ENCODE assay signal across 15 cellular contexts in genomic region chr9:81410201-81410600, GRCh38.
DNase-seq lines count a peak whose midpoint lies in the region; FAIRE-seq and TF ChIP-seq lines count a peak whose summit lies in the region.
"Had no signal": no experiment of that assay in that cellular context is flagged by ENCODE, and none has a peak within 500 bp of the region (broad histone marks: within the 10 kb centered on the region; RNA-seq: fewer than 3 reads in every experiment).

No MANE protein-coding gene starts in this region.

- peak; percentile 14 for TF ChIP-seq CTCF in epithelial cell of esophagus (IDR thresholded peaks at IDR 0.05; ENCODE audit: insufficient read depth, low read depth, low read length, missing control alignments)

- TF ChIP-seq POLR2A in GM12892 (IDR thresholded peaks at IDR 0.05; ENCODE audit: low read depth, low read length), result no peak

- FAIRE-seq in GM12892 (lab: Jason Lieb, UNC), result no peak

- no peak overlapping the region for H3K4me3 ChIP-seq in epithelial cell of esophagus (ENCODE audit: low read length)
- H3K4me3 ChIP-seq: dorsolateral prefrontal cortex, spleen had no signal

- H3K27ac ChIP-seq in substantia nigra (ENCODE audit: low read depth, low read length, poor library complexity, severe bottlenecking), result no peak overlapping the region
- H3K27ac ChIP-seq: dorsolateral prefrontal cortex, spleen had no signal

- DNase-seq in ELR (ENCODE audit: low read depth) (peak; percentile 91), RPMI7951 (ENCODE audit: low read depth) (peak; percentile 87), epithelial cell of esophagus (ENCODE audit: low read depth) (peak; percentile 95), renal cortical epithelial cell (ENCODE audit: low read depth) (peak; percentile 96), GM12892 (ENCODE audit: insufficient read length) (no peak), substantia nigra (lab: John Stamatoyannopoulos, UW) (no peak), ureter (ENCODE audit: low spot score) (no peak)
- no peak for DNase-seq in stimulated activated CD4-positive, alpha-beta T cell treated with anti-CD3 and anti-CD28 coated beads, Interleukin-2, amount 100 ng/mL, for 48 hours
- DNase-seq: activated CD4-positive, alpha-beta T cell treated with anti-CD3 and anti-CD28 coated beads, Interleukin-2, amount 50 U/mL, for 4 hours; activated gamma-delta T cell treated with Interleukin-2 at 50 U/mL for 16 hours; DMS153; dorsolateral prefrontal cortex; NCI-H1092 treated with DMSO at 0.1 percent for 48 hours; NCI-H774; spleen had no signal

Comparison
In these comparisons a context has a peak if more than half of its experiments do, and no peak if none do; other contexts are left out.
1. DNase-seq: peak in ELR (single experiment), RPMI7951 (single experiment), epithelial cell of esophagus (single experiment) and renal cortical epithelial cell (single experiment); none in GM12892 (single experiment), stimulated activated CD4-positive, alpha-beta T cell treated with anti-CD3 and anti-CD28 coated beads, Interleukin-2, amount 100 ng/mL, for 48 hours (0 of 2), substantia nigra (0 of 49) and ureter (single experiment).